In the genomic region with DNA sequence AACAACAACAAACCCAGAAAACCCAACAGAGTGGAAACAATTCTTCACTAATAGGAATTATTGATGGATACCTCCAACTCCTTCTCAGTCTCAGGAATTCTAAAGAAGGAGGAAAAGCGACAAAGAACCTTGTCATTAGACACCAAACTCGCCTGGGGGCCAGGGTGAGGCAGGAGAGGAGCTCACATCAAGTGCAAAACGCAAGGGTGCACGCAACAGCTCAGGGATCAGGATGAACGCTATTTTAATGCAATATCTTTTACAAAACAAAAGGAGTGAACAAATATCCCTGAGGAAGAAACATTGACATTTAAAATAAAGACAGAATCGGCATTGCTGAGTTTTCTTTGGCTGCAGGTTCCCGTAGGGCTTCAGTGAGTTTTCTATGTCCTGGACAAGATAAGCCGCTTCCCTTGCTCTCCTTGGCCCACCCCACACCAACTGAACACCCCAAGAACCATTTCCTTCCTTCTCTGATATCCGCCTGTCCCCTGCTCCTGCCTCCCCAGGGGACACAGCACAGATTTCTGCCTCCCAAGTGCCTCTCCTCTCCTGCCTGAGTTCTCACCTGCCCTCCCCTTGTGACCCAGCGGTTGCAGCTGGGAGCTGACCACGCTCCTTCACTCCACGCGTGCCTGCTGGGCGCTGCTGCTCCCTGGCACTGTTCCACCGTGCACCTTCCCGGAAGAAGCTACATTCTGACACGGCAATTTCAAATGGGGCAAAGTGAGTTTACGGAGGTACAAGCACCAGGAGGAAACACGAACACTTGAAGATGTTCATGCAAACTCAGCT, we compare ENCODE assay signal across 19 cellular contexts.
DNase-seq lines count a peak whose midpoint lies in the region; ATAC-seq lines count a peak whose summit lies in the region.
"Had no signal": no experiment of that assay in that cellular context is flagged by ENCODE, and none has a peak within 500 bp of the region (broad histone marks: within the 10 kb centered on the region; RNA-seq: fewer than 3 reads in every experiment).

No MANE protein-coding gene starts in this region.

- DNase-seq in CD4-positive, alpha-beta memory T cell: no peak
- no peak for DNase-seq in activated naive CD8-positive, alpha-beta T cell treated with anti-CD3 and anti-CD28 coated beads for 36 hours
- no peak for DNase-seq in natural killer cell treated with Interleukin-12 subunit alpha and Interleukin-12 subunit beta and Interleukin-15 and Interleukin-18, amount 100 ng/mL, for 72 hours (ENCODE audit: low spot score)
- DNase-seq: activated CD4-positive, alpha-beta memory T cell treated with anti-CD3 and anti-CD28 coated beads, Interleukin-2, amount 10 ng/mL, durations not matched to agents 7 days and 5 days; effector CD8-positive, alpha-beta T cell; heart right ventricle; mesendoderm; NCI-H2029; NCI-H526; nucleus accumbens; OCI-M1 had no signal

- H3K4me3 ChIP-seq in BLaER1: peak overlapping the region; percentile 63
- H3K4me3 ChIP-seq in CD4-positive, alpha-beta memory T cell (ENCODE audit: low read length in 2 of 2): no peak overlapping the region
- H3K4me3 ChIP-seq: cardiac muscle cell, heart right ventricle, suprapubic skin had no signal

- H3K9ac ChIP-seq in BLaER1: peak overlapping the region; percentile 67

- peaks cover 0 to 8% of the 10 kb centered on the region in 2 donors for H3K36me3 Mint-ChIP-seq in CD4-positive, alpha-beta memory T cell
- peaks cover 5% of the 10 kb centered on the region for H3K36me3 Mint-ChIP-seq in activated naive CD8-positive, alpha-beta T cell treated with anti-CD3 and anti-CD28 coated beads for 36 hours
- no peaks in the 10 kb centered on the region for H3K36me3 Mint-ChIP-seq in natural killer cell treated with Interleukin-12 subunit alpha and Interleukin-12 subunit beta and Interleukin-15 and Interleukin-18, amount 100 ng/mL, for 72 hours

- POLR2A ChIA-PET in CD4-positive, alpha-beta memory T cell (lab: Charles Lee; ENCODE audit: partially characterized antibody): no interaction called here

- H3K9me3 ChIP-seq in BLaER1: no peaks in the 10 kb centered on the region
- H3K9me3 ChIP-seq in CD4-positive, alpha-beta memory T cell (ENCODE audit: control insufficient read depth in 1 of 2, low read length in 2 of 2): no peaks in the 10 kb centered on the region
- H3K9me3 ChIP-seq: heart right ventricle, suprapubic skin had no signal

- H3K4me2 ChIP-seq in BLaER1: peak overlapping the region; percentile 94

- H3K9me3 Mint-ChIP-seq in CD4-positive, alpha-beta memory T cell: no peaks in the 10 kb centered on the region
- no peaks in the 10 kb centered on the region for H3K9me3 Mint-ChIP-seq in activated naive CD8-positive, alpha-beta T cell treated with anti-CD3 and anti-CD28 coated beads for 36 hours
- H3K9me3 Mint-ChIP-seq in natural killer cell treated with Interleukin-12 subunit alpha and Interleukin-12 subunit beta and Interleukin-15 and Interleukin-18, amount 100 ng/mL, for 72 hours: no peaks in the 10 kb centered on the region
- H3K9me3 Mint-ChIP-seq: activated CD4-positive, alpha-beta memory T cell treated with anti-CD3 and anti-CD28 coated beads, Interleukin-2, amount 10 ng/mL, durations not matched to agents 7 days and 5 days had no signal

- intact Hi-C loops in CD4-positive, alpha-beta memory T cell (cut with micrococcal nuclease): no loop called here

- H4K20me1 ChIP-seq in BLaER1: no peaks in the 10 kb centered on the region

- H3K27me3 ChIP-seq in BLaER1: no peaks in the 10 kb centered on the region
- no peaks in the 10 kb centered on the region for H3K27me3 ChIP-seq in CD4-positive, alpha-beta memory T cell (ENCODE audit: insufficient read depth, low read length)
- H3K27me3 ChIP-seq: cardiac muscle cell, suprapubic skin had no signal

- peaks cover 13 to 52% (median 21%) of the 10 kb centered on the region in 4 donors for H3K4me1 Mint-ChIP-seq in CD4-positive, alpha-beta memory T cell
- H3K4me1 Mint-ChIP-seq in activated naive CD8-positive, alpha-beta T cell treated with anti-CD3 and anti-CD28 coated beads for 36 hours: peaks cover 41% of the 10 kb centered on the region
- peaks cover 37 to 46% of the 10 kb centered on the region in 2 donors for H3K4me1 Mint-ChIP-seq in natural killer cell treated with Interleukin-12 subunit alpha and Interleukin-12 subunit beta and Interleukin-15 and Interleukin-18, amount 100 ng/mL, for 72 hours (ENCODE audit: low read depth in 2 of 2)

- CTCF ChIA-PET in CD4-positive, alpha-beta memory T cell (lab: Charles Lee; ENCODE audit: partially characterized antibody): interaction anchor here (0.6 kb wide), 1 partner anchor 1774 kb away, joined by 3 read pairs; no protein-coding TSS in a partner anchor

- H3K4me1 ChIP-seq in BLaER1: peaks cover 100% of the 10 kb centered on the region
- no peaks in the 10 kb centered on the region for H3K4me1 ChIP-seq in CD4-positive, alpha-beta memory T cell (ENCODE audit: insufficient read depth, low read length)

- H3K27ac Mint-ChIP-seq in CD4-positive, alpha-beta memory T cell: peak overlapping the region in 4 of 7 donors; percentile 37 to 68 (median 45)
- H3K27ac Mint-ChIP-seq in activated naive CD8-positive, alpha-beta T cell treated with anti-CD3 and anti-CD28 coated beads for 36 hours: peak overlapping the region; percentile 12
- peak overlapping the region in 1 of 2 donors; percentile 33 for H3K27ac Mint-ChIP-seq in natural killer cell treated with Interleukin-12 subunit alpha and Interleukin-12 subunit beta and Interleukin-15 and Interleukin-18, amount 100 ng/mL, for 72 hours
- H3K27ac Mint-ChIP-seq: activated CD4-positive, alpha-beta memory T cell treated with anti-CD3 and anti-CD28 coated beads, Interleukin-2, amount 10 ng/mL, durations not matched to agents 7 days and 5 days had no signal

- H3K36me3 ChIP-seq in BLaER1: no peaks in the 10 kb centered on the region
- no peaks in the 10 kb centered on the region for H3K36me3 ChIP-seq in CD4-positive, alpha-beta memory T cell (ENCODE audit: insufficient read depth, low read length)
- H3K36me3 ChIP-seq: cardiac muscle cell, heart right ventricle, suprapubic skin had no signal

- peak overlapping the region; percentile 58 for H3K27ac ChIP-seq in BLaER1
- no peak overlapping the region for H3K27ac ChIP-seq in CD4-positive, alpha-beta memory T cell (ENCODE audit: low read depth, low read length)
- H3K27ac ChIP-seq: cardiac muscle cell, heart right ventricle, suprapubic skin had no signal

- peak overlapping the region in 2 of 8 donors; percentile 37 to 58 for H3K4me3 Mint-ChIP-seq in CD4-positive, alpha-beta memory T cell
- no peak overlapping the region for H3K4me3 Mint-ChIP-seq in activated naive CD8-positive, alpha-beta T cell treated with anti-CD3 and anti-CD28 coated beads for 36 hours
- peak overlapping the region; percentile 54 for H3K4me3 Mint-ChIP-seq in natural killer cell treated with Interleukin-12 subunit alpha and Interleukin-12 subunit beta and Interleukin-15 and Interleukin-18, amount 100 ng/mL, for 72 hours
- H3K4me3 Mint-ChIP-seq: activated CD4-positive, alpha-beta memory T cell treated with anti-CD3 and anti-CD28 coated beads, Interleukin-2, amount 10 ng/mL, durations not matched to agents 7 days and 5 days had no signal

- ATAC-seq in natural killer cell treated with Interleukin-12 subunit alpha and Interleukin-12 subunit beta and Interleukin-15 and Interleukin-18, amount 100 ng/mL, for 72 hours: no peak
- ATAC-seq in HG03521 (IDR thresholded peaks at IDR 0.05; ENCODE audit: unreplicated experiment) (no peak), HG02571 (IDR thresholded peaks at IDR 0.05; ENCODE audit: unreplicated experiment) (no peak), GM18520 (IDR thresholded peaks at IDR 0.05; ENCODE audit: unreplicated experiment) (no peak)
- ATAC-seq: heart right ventricle, HepG2, sciatic nerve had no signal

- H3K27me3 Mint-ChIP-seq in CD4-positive, alpha-beta memory T cell: no peaks in the 10 kb centered on the region
- H3K27me3 Mint-ChIP-seq in activated naive CD8-positive, alpha-beta T cell treated with anti-CD3 and anti-CD28 coated beads for 36 hours: no peaks in the 10 kb centered on the region
- H3K27me3 Mint-ChIP-seq in natural killer cell treated with Interleukin-12 subunit alpha and Interleukin-12 subunit beta and Interleukin-15 and Interleukin-18, amount 100 ng/mL, for 72 hours: no peaks in the 10 kb centered on the region
- H3K27me3 Mint-ChIP-seq: activated CD4-positive, alpha-beta memory T cell treated with anti-CD3 and anti-CD28 coated beads, Interleukin-2, amount 10 ng/mL, durations not matched to agents 7 days and 5 days had no signal
